1 cellular context compared by ENCODE assay signal in genomic region chr2:169768262-169768995, GRCh38.
TF ChIP-seq lines count a peak whose summit lies in the region.

No MANE protein-coding gene starts in this region.

TF ChIP-seq in GM23338, 12 proteins besides CTCF, POLR2A, EP300 and RAD21 (continued from another document):
- TF ChIP-seq, protein P1, sequence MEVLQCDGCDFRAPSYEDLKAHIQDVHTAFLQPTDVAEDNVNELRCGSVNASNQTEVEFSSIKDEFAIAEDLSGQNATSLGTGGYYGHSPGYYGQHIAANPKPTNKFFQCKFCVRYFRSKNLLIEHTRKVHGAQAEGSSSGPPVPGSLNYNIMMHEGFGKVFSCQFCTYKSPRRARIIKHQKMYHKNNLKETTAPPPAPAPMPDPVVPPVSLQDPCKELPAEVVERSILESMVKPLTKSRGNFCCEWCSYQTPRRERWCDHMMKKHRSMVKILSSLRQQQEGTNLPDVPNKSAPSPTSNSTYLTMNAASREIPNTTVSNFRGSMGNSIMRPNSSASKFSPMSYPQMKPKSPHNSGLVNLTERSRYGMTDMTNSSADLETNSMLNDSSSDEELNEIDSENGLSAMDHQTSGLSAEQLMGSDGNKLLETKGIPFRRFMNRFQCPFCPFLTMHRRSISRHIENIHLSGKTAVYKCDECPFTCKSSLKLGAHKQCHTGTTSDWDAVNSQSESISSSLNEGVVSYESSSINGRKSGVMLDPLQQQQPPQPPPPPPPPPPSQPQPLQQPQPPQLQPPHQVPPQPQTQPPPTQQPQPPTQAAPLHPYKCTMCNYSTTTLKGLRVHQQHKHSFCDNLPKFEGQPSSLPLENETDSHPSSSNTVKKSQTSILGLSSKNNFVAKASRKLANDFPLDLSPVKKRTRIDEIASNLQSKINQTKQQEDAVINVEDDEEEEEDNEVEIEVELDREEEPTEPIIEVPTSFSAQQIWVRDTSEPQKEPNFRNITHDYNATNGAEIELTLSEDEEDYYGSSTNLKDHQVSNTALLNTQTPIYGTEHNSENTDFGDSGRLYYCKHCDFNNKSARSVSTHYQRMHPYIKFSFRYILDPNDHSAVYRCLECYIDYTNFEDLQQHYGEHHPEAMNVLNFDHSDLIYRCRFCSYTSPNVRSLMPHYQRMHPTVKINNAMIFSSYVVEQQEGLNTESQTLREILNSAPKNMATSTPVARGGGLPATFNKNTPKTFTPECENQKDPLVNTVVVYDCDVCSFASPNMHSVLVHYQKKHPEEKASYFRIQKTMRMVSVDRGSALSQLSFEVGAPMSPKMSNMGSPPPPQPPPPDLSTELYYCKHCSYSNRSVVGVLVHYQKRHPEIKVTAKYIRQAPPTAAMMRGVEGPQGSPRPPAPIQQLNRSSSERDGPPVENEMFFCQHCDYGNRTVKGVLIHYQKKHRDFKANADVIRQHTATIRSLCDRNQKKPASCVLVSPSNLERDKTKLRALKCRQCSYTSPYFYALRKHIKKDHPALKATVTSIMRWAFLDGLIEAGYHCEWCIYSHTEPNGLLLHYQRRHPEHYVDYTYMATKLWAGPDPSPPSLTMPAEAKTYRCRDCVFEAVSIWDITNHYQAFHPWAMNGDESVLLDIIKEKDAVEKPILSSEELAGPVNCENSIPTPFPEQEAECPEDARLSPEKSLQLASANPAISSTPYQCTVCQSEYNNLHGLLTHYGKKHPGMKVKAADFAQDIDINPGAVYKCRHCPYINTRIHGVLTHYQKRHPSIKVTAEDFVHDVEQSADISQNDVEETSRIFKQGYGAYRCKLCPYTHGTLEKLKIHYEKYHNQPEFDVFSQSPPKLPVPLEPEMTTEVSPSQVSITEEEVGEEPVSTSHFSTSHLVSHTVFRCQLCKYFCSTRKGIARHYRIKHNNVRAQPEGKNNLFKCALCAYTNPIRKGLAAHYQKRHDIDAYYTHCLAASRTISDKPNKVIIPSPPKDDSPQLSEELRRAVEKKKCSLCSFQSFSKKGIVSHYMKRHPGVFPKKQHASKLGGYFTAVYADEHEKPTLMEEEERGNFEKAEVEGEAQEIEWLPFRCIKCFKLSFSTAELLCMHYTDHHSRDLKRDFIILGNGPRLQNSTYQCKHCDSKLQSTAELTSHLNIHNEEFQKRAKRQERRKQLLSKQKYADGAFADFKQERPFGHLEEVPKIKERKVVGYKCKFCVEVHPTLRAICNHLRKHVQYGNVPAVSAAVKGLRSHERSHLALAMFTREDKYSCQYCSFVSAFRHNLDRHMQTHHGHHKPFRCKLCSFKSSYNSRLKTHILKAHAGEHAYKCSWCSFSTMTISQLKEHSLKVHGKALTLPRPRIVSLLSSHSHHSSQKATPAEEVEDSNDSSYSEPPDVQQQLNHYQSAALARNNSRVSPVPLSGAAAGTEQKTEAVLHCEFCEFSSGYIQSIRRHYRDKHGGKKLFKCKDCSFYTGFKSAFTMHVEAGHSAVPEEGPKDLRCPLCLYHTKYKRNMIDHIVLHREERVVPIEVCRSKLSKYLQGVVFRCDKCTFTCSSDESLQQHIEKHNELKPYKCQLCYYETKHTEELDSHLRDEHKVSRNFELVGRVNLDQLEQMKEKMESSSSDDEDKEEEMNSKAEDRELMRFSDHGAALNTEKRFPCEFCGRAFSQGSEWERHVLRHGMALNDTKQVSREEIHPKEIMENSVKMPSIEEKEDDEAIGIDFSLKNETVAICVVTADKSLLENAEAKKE (CRISPR knock-in tag; IDR thresholded peaks at IDR 0.05), result no peak
- no peak for TF ChIP-seq NANOG (IDR thresholded peaks at IDR 0.05; ENCODE audit: borderline replicate concordance)
- no peak for TF ChIP-seq EZH2phosphoT487 (IDR thresholded peaks at IDR 0.05; ENCODE audit: unreplicated experiment)
- TF ChIP-seq JUNB (IDR thresholded peaks at IDR 0.05; ENCODE audit: unreplicated experiment), result no peak
- no peak for TF ChIP-seq REST (IDR thresholded peaks at IDR 0.05; ENCODE audit: unreplicated experiment)
